ENCODE assay signal across 9 cellular contexts in genomic region chr3:179973931-179974361, GRCh38.
DNase-seq lines count a peak whose midpoint lies in the region; ATAC-seq, FAIRE-seq and TF ChIP-seq lines count a peak whose summit lies in the region.
"Had no signal": no experiment of that assay in that cellular context is flagged by ENCODE, and none has a peak within 500 bp of the region (broad histone marks: within the 10 kb centered on the region; RNA-seq: fewer than 3 reads in every experiment).

No MANE protein-coding gene starts in this region.

- H3K9ac ChIP-seq in iPS-15b (ENCODE audit: low read depth, low read length), result peak overlapping the region; percentile 17

- H3K27me3 Mint-ChIP-seq in Caco-2 (ENCODE audit: insufficient read depth, unreplicated experiment), result peaks cover 17% of the 10 kb centered on the region

- no peaks in the 10 kb centered on the region for H3K36me3 Mint-ChIP-seq in Caco-2 (ENCODE audit: insufficient read depth, unreplicated experiment)
- H3K36me3 Mint-ChIP-seq: natural killer cell had no signal

- no peak for TF ChIP-seq CTCF in D721Med (IDR thresholded peaks at IDR 0.05; ENCODE audit: insufficient read depth, missing control alignments)
- no peak for TF ChIP-seq CTCF in Caco-2 (IDR thresholded peaks at IDR 0.05; ENCODE audit: insufficient read depth in 1 of 2, low read depth in 1 of 2, low read length in 1 of 2, severe bottlenecking in 1 of 2, unreplicated experiment in 1 of 2)

- DNase-seq in D721Med (ENCODE audit: insufficient read length, low spot score) (peak; percentile 15), NCI-H82 treated with DMSO at 0.1 percent for 48 hours (lab: John Stamatoyannopoulos, UW; ENCODE audit: unreplicated experiment) (peak; percentile 99), middle frontal gyrus (ENCODE audit: extremely low spot score, low spot score) (no peak), SK-N-DZ (ENCODE audit: low spot score) (no peak), Caco-2 (no peak)
- DNase-seq: natural killer cell had no signal

- no peak overlapping the region for H3K27ac Mint-ChIP-seq in Caco-2 (ENCODE audit: unreplicated experiment)
- H3K27ac Mint-ChIP-seq: natural killer cell had no signal

- H3K4me3 Mint-ChIP-seq in Caco-2 (ENCODE audit: unreplicated experiment), result no peak overlapping the region
- H3K4me3 Mint-ChIP-seq: natural killer cell had no signal

- peak; percentile 62 for ATAC-seq in GM21786 (IDR thresholded peaks at IDR 0.05; ENCODE audit: unreplicated experiment)
- ATAC-seq in HG03159 (IDR thresholded peaks at IDR 0.05; ENCODE audit: unreplicated experiment), result no peak
- ATAC-seq: natural killer cell had no signal

- no peaks in the 10 kb centered on the region for H3K36me3 ChIP-seq in iPS-15b (ENCODE audit: control insufficient read depth, insufficient read depth, low read length)
- no peaks in the 10 kb centered on the region for H3K36me3 ChIP-seq in Caco-2 (ENCODE audit: control insufficient read depth, insufficient read depth, low read length)

- H3K4me1 Mint-ChIP-seq in Caco-2 (ENCODE audit: low read depth, unreplicated experiment), result no peaks in the 10 kb centered on the region
- H3K4me1 Mint-ChIP-seq: natural killer cell had no signal

- H3K27me3 ChIP-seq in iPS-15b (ENCODE audit: control insufficient read depth, insufficient read depth, low read length) (no peaks in the 10 kb centered on the region), Caco-2 (replicated peaks; ENCODE audit: control insufficient read depth, insufficient read depth, low read length) (no peaks in the 10 kb centered on the region)

- H3K4me1 ChIP-seq in iPS-15b (ENCODE audit: control insufficient read depth, insufficient read depth, low read length) (peaks cover 6% of the 10 kb centered on the region), Caco-2 (0 out of 2 replicates have a peak, but pooled peaks cover 4% of the 10 kb centered on the region)

- no peaks in the 10 kb centered on the region for H3K9me3 ChIP-seq in iPS-15b (ENCODE audit: control insufficient read depth, insufficient read depth, low read length)
- no peaks in the 10 kb centered on the region for H3K9me3 ChIP-seq in Caco-2

- CTCF ChIA-PET in Caco-2 (lab: Charles Lee), result no interaction called here

- FAIRE-seq in D721Med (lab: Jason Lieb, UNC), result peak; percentile 94

- H3K4me3 ChIP-seq in iPS-15b (ENCODE audit: low read depth, low read length) (no peak overlapping the region), Caco-2 (ENCODE audit: low read depth, low read length) (no peak overlapping the region)

- BruUV-seq in Caco-2 (replicated peaks; lab: Mats Ljungman, UMichigan), result no TSS peak

- intact Hi-C loops in Caco-2 (cut with micrococcal nuclease; ENCODE audit: unreplicated experiment), result no loop called here

- POLR2A ChIA-PET in Caco-2 (lab: Charles Lee), result no interaction called here

- H3K9me3 Mint-ChIP-seq in Caco-2 (ENCODE audit: unreplicated experiment), result no peaks in the 10 kb centered on the region

Comparison
In these comparisons a context has a peak if more than half of its experiments do, and no peak if none do; other contexts are left out.
1. DNase-seq: peak in D721Med (single experiment) and NCI-H82 treated with DMSO at 0.1 percent for 48 hours (single experiment); none in middle frontal gyrus (single experiment), SK-N-DZ (single experiment) and Caco-2 (0 of 2).